Comparison of ENCODE assay signal across 19 cellular contexts in genomic region chr2:236169151-236169721, GRCh38. TPM values are rescaled to one million over a fixed set of nuclear protein-coding genes. Genes with fewer than 3 reads are reported as not detected.
DNase-seq lines count a peak whose midpoint lies in the region; ATAC-seq, FAIRE-seq and TF ChIP-seq lines count a peak whose summit lies in the region.
"Had no signal": no experiment of that assay in that cellular context is flagged by ENCODE, and none has a peak within 500 bp of the region (broad histone marks: within the 10 kb centered on the region; RNA-seq: fewer than 3 reads in every experiment).

No MANE protein-coding gene starts in this region.

- H3K27me3 ChIP-seq in HepG2 (ENCODE audit: control insufficient read depth in 1 of 2, insufficient read depth in 2 of 2, low read length in 2 of 2) (peaks cover 40 to 100% of the 10 kb centered on the region in 2 experiments), right lobe of liver (peaks cover 28 to 73% of the 10 kb centered on the region in 2 donors), upper lobe of right lung (peaks cover 100% of the 10 kb centered on the region), left lung (peaks cover 100% of the 10 kb centered on the region in 2 donors)

- H3K4me3 ChIP-seq in HepG2 (replicated peaks in 1 of 3; ENCODE audit: insufficient read depth in 1 of 3, low read depth in 2 of 3, low read length in 3 of 3) = no peak overlapping the region
- H3K4me3 ChIP-seq in right lobe of liver = no peak overlapping the region
- H3K4me3 ChIP-seq in WI38 (ENCODE audit: low read depth, low read length) = peak overlapping the region; percentile 77
- peak overlapping the region; percentile 41 for H3K4me3 ChIP-seq in iPS-18c (ENCODE audit: insufficient read depth, low read depth, low read length)
- no peak overlapping the region for H3K4me3 ChIP-seq in upper lobe of right lung
- no peak overlapping the region for H3K4me3 ChIP-seq in left lung
- H3K4me3 ChIP-seq: lung had no signal

- TF ChIP-seq POLR2A in HepG2 (IDR thresholded peaks at IDR 0.05; ENCODE audit: insufficient read depth in 1 of 2, low read depth in 2 of 2, low read length in 2 of 2) = no peak
- no peak for TF ChIP-seq POLR2A in right lobe of liver (IDR thresholded peaks at IDR 0.05)

- H3K36me3 ChIP-seq in HepG2 (replicated peaks in 1 of 2; ENCODE audit: control insufficient read depth in 1 of 2, insufficient read depth in 2 of 2, low read length in 2 of 2) (no peaks in the 10 kb centered on the region), right lobe of liver (no peaks in the 10 kb centered on the region), upper lobe of right lung (no peaks in the 10 kb centered on the region), left lung (no peaks in the 10 kb centered on the region)
- H3K36me3 ChIP-seq: BLaER1, brain microvascular endothelial cell, heart left ventricle had no signal

- no peak overlapping the region for H2AFZ ChIP-seq in HepG2 (ENCODE audit: low read length)

- TF ChIP-seq RAD21 in HepG2 (CRISPR knock-in tag; IDR thresholded peaks at IDR 0.05) = no peak

- no peaks in the 10 kb centered on the region for H3K9me3 ChIP-seq in HepG2 (ENCODE audit: low read length)
- no peaks in the 10 kb centered on the region for H3K9me3 ChIP-seq in right lobe of liver
- H3K9me3 ChIP-seq in iPS-18c (ENCODE audit: control insufficient read depth, insufficient read depth, low read length) = peaks cover 6% of the 10 kb centered on the region
- H3K9me3 ChIP-seq in upper lobe of right lung = no peaks in the 10 kb centered on the region
- no peaks in the 10 kb centered on the region for H3K9me3 ChIP-seq in left lung
- H3K9me3 ChIP-seq: heart left ventricle, psoas muscle had no signal

- no peaks in the 10 kb centered on the region for H3K79me2 ChIP-seq in HepG2 (ENCODE audit: insufficient read depth, low read length)

- WGBS in HepG2 (ENCODE audit: low lambda C conversion rate) = 53% methylated on average over 36 of the region's 36 CpGs
- 10% methylated on average over 33 of the region's 36 CpGs for WGBS in right lobe of liver (ENCODE audit: insufficient coverage, low coverage, low lambda C conversion rate, missing lambda C conversion rate)

- no peak overlapping the region for H3K27ac ChIP-seq in HepG2 (ENCODE audit: extremely low read length, insufficient read depth, low read length)
- H3K27ac ChIP-seq in right lobe of liver = no peak overlapping the region
- H3K27ac ChIP-seq in upper lobe of right lung = no peak overlapping the region
- H3K27ac ChIP-seq in left lung = no peak overlapping the region
- H3K27ac ChIP-seq: BLaER1, brain microvascular endothelial cell, heart left ventricle, psoas muscle had no signal

- no peak for TF ChIP-seq CTCF in HepG2 (CRISPR knock-in tag; IDR thresholded peaks at IDR 0.05)
- no peak for TF ChIP-seq CTCF in right lobe of liver (IDR thresholded peaks at IDR 0.05)
- no peak for TF ChIP-seq CTCF in WI38 (IDR thresholded peaks at IDR 0.05; ENCODE audit: low read depth, low read length)
- no peak for TF ChIP-seq CTCF in upper lobe of right lung (IDR thresholded peaks at IDR 0.05)
- no peak for TF ChIP-seq CTCF in left lung (IDR thresholded peaks at IDR 0.05)

- peaks cover 23% of the 10 kb centered on the region for H4K20me1 ChIP-seq in HepG2 (ENCODE audit: insufficient read depth, low read length)

- POLR2A ChIA-PET in HepG2 (lab: Yijun Ruan, JAX) = no interaction called here

- peaks cover 19% of the 10 kb centered on the region for H3K4me1 ChIP-seq in HepG2 (ENCODE audit: insufficient read depth, low read length)
- H3K4me1 ChIP-seq in right lobe of liver = peaks cover 0 to 27% (median 0%) of the 10 kb centered on the region in 4 donors
- peaks cover 30% of the 10 kb centered on the region for H3K4me1 ChIP-seq in upper lobe of right lung
- H3K4me1 ChIP-seq in left lung = peaks cover 13 to 32% of the 10 kb centered on the region in 2 donors

- H3K4me2 ChIP-seq in HepG2 (ENCODE audit: low read depth, low read length) = no peak overlapping the region

- in situ Hi-C loops in HepG2 (cut with HindIII; ENCODE audit: extremely low pct_ligation_motif_present, low pct_unique_long_range_greater_than_20kb) = no loop called here

- DNase-seq in HepG2 (ENCODE audit: low spot score) = no peak
- no peak for DNase-seq in right lobe of liver
- peak; percentile 31 for DNase-seq in upper lobe of right lung
- DNase-seq in middle frontal gyrus (ENCODE audit: extremely low spot score, low spot score) = no peak
- DNase-seq in left lung = no peak
- DNase-seq: activated CD8-positive, alpha-beta memory T cell treated with anti-CD3 and anti-CD28 coated beads, Interleukin-2, amount 50 U/mL, for 48 hours; brain microvascular endothelial cell; heart left ventricle; KG1; NCI-H2171 treated with DMSO at 0.1 percent for 48 hours; OCI-M1; psoas muscle; stimulated activated CD4-positive, alpha-beta T cell treated with anti-CD3 and anti-CD28 coated beads, Interleukin-4, amount 100 ng/mL, for 24 hours; stimulated activated naive CD8-positive, alpha-beta T cell treated with anti-CD3 and anti-CD28 coated beads, Interleukin-15, amount 100 ng/mL, for 72 hours had no signal

- intact Hi-C loops in HepG2 (cut with micrococcal nuclease; ENCODE audit: unreplicated experiment) = no loop called here
- intact Hi-C loops in right lobe of liver (cut with DNase I) = no loop called here
- intact Hi-C loops in upper lobe of right lung (cut with DNase I) = no loop called here
- intact Hi-C loops in left lung (cut with DNase I) = no loop called here

- BruUV-seq in HepG2 (replicated peaks; lab: Mats Ljungman, UMichigan) = no TSS peak

- ATAC-seq in HepG2 (no peak), right lobe of liver (no peak), upper lobe of right lung (no peak), left lung (no peak), GM18867 (IDR thresholded peaks at IDR 0.05; ENCODE audit: unreplicated experiment) (no peak)
- ATAC-seq: stimulated activated naive CD8-positive, alpha-beta T cell treated with anti-CD3 and anti-CD28 coated beads, Interleukin-15, amount 100 ng/mL, for 72 hours had no signal

- CTCF ChIA-PET in HepG2 (lab: Yijun Ruan, JAX; ENCODE audit: low intra/inter-chr PET ratio, low total read pairs) = no interaction called here

- FAIRE-seq in HepG2 (lab: Jason Lieb, UNC) = no peak

- TF ChIP-seq EP300 in HepG2 (IDR thresholded peaks at IDR 0.05; ENCODE audit: low read depth in 2 of 2, low read length in 2 of 2) (no peak), HepG2 (CRISPR knock-in tag; IDR thresholded peaks at IDR 0.05; ENCODE audit: borderline replicate concordance) (no peak)

- H3K9ac ChIP-seq in HepG2 (ENCODE audit: insufficient read depth, low read depth, low read length) = no peak overlapping the region
- H3K9ac ChIP-seq: BLaER1 had no signal

TF ChIP-seq in HepG2, 621 proteins besides CTCF, POLR2A, EP300 and RAD21:
- TF ChIP-seq RBM39 (IDR thresholded peaks at IDR 0.05; ENCODE audit: low read depth, low read length, poor library complexity, severe bottlenecking) = no peak
- TF ChIP-seq EZH2 (conservative IDR thresholded peaks at IDR 0.05; ENCODE audit: low read depth, low read length) = peak; percentile 60; the same call in 1 of the 2 replicates

RNA-seq across cellular contexts. Expression of gene GBX2, which starts 1.1 kb away (rescaled TPM):
- total RNA-seq in HepG2 (2016; rRNA removed; fragmentation: Illumina TruSeq; extraction: Trizol) = not detected in 2 replicates
- not detected in 2 replicates for total RNA-seq in HepG2 (2016; cell fraction: cytosol; rRNA removed; fragmentation: Illumina TruSeq; extraction: Trizol; ENCODE audit: low read depth)
- not detected in 2 replicates for total RNA-seq in HepG2 (2016; cell fraction: insoluble cytoplasmic fraction; rRNA removed; fragmentation: Illumina TruSeq; extraction: Trizol)
- total RNA-seq in HepG2 (2016; cell fraction: membrane; rRNA removed; fragmentation: Illumina TruSeq; extraction: Trizol) = not detected in 2 replicates
- total RNA-seq in HepG2 (2016; cell fraction: nucleus; rRNA removed; fragmentation: Illumina TruSeq; extraction: Trizol) = not detected in 2 replicates
- polyA plus RNA-seq in HepG2 (2011; rRNA removed) = not detected in 2 replicates
- 0.08 TPM in 1 of 2 replicates, not detected in the other for polyA plus RNA-seq in HepG2 (2011; cell fraction: cytosol; rRNA removed)
- polyA plus RNA-seq in HepG2 (2011; cell fraction: nucleus; rRNA removed) = not detected in 2 replicates
- not detected in 2 replicates for polyA plus RNA-seq in HepG2 (2012)
- not detected in 2 replicates for polyA plus RNA-seq in HepG2 (2016; cell fraction: cytosol; fragmentation: Illumina TruSeq; extraction: Trizol; ENCODE audit: low read depth)
- not detected in 2 replicates for polyA plus RNA-seq in HepG2 (2016; cell fraction: insoluble cytoplasmic fraction; fragmentation: Illumina TruSeq; extraction: Trizol; ENCODE audit: low read depth)
- polyA plus RNA-seq in HepG2 (2016; cell fraction: membrane; fragmentation: Illumina TruSeq; extraction: Trizol; ENCODE audit: low read depth) = not detected in 2 replicates
- not detected in 2 replicates for polyA plus RNA-seq in HepG2 (2016; cell fraction: nucleus; fragmentation: Illumina TruSeq; extraction: Trizol; ENCODE audit: insufficient read depth, low read depth)
- polyA minus RNA-seq in HepG2 (2011; rRNA and poly(A)+ RNA removed; ENCODE audit: low replicate concordance) = 0.47 TPM in 1 of 2 replicates, not detected in the other
- not detected in 2 replicates for polyA minus RNA-seq in HepG2 (2011; cell fraction: cytosol; rRNA and poly(A)+ RNA removed)
- not detected in 2 replicates for polyA minus RNA-seq in HepG2 (2011; cell fraction: nucleus; rRNA and poly(A)+ RNA removed)
- not detected for total RNA-seq in right lobe of liver
- not detected for total RNA-seq in upper lobe of right lung
- not detected for total RNA-seq in left lung
- total RNA-seq: lung, psoas muscle had no signal
- polyA plus RNA-seq: psoas muscle had no signal

Comparison
In these comparisons a context has a peak if more than half of its experiments do, and no peak if none do; other contexts are left out.
1. H3K4me3 ChIP-seq: peak in WI38 (single experiment) and iPS-18c (single experiment); none in HepG2 (0 of 3), right lobe of liver (0 of 3), upper lobe of right lung (single experiment) and left lung (0 of 2).